In genomic region chr19:47949852-47950521, GRCh38 we compare ENCODE assay signal across 10 cellular contexts. TPM values are rescaled to one million over a fixed set of nuclear protein-coding genes. Genes with fewer than 3 reads are reported as not detected.
DNase-seq lines count a peak whose midpoint lies in the region; TF ChIP-seq lines count a peak whose summit lies in the region.
"Not testable (repeated sequence)": the region's sequence is repeated elsewhere in the genome, so short reads cannot be mapped to it uniquely, and the experiment has no call there.
"Had no signal": no experiment of that assay in that cellular context is flagged by ENCODE, and none has a peak within 500 bp of the region (broad histone marks: within the 10 kb centered on the region; RNA-seq: fewer than 3 reads in every experiment).

No MANE protein-coding gene starts in this region.

- not testable (repeated sequence) for H3K27ac ChIP-seq in AG04450 (ENCODE audit: low read depth, low read length); RWPE1

- H3K9me3 ChIP-seq in AG04450 (ENCODE audit: control insufficient read depth, insufficient read depth, low read length) = not testable (repeated sequence)

- H3K4me1 Mint-ChIP-seq in MCF 10A (ENCODE audit: insufficient read depth, unreplicated experiment); nephron progenitor cell: not testable (repeated sequence)

- H3K4me3 ChIP-seq in AG04450 (ENCODE audit: low read depth, low read length); GM12875 (ENCODE audit: low read depth, low read length): not testable (repeated sequence)

- intact Hi-C loops in MCF 10A (cut with micrococcal nuclease); cardiac septum (cut with DNase I): not testable (repeated sequence)

- H3K27ac Mint-ChIP-seq in MCF 10A (ENCODE audit: low read depth, unreplicated experiment); nephron progenitor cell: not testable (repeated sequence)

- not testable (repeated sequence) for H3K36me3 Mint-ChIP-seq in MCF 10A (ENCODE audit: insufficient read depth, unreplicated experiment); nephron progenitor cell (ENCODE audit: low read depth)

- CTCF ChIA-PET in AG04450 (lab: Charles Lee); RWPE1 (lab: Yijun Ruan, JAX); MCF 10A (lab: Yijun Ruan, JAX): not testable (repeated sequence)

- not testable (repeated sequence) for H3K27me3 Mint-ChIP-seq in MCF 10A (ENCODE audit: insufficient read depth, unreplicated experiment); nephron progenitor cell (ENCODE audit: low read depth, poor library complexity)

- H3K27me3 ChIP-seq in AG04450 (ENCODE audit: control insufficient read depth, insufficient read depth, low read length) = not testable (repeated sequence)

- not testable (repeated sequence) for H3K4me3 Mint-ChIP-seq in MCF 10A (ENCODE audit: unreplicated experiment); nephron progenitor cell

- not testable (repeated sequence) for H3K9me3 Mint-ChIP-seq in MCF 10A (ENCODE audit: unreplicated experiment); nephron progenitor cell

- POLR2A ChIA-PET in AG04450 (lab: Yijun Ruan, JAX); RWPE1 (lab: Yijun Ruan, JAX; ENCODE audit: low non-redundant PET); MCF 10A (lab: Yijun Ruan, JAX): not testable (repeated sequence)

- DNase-seq in AG04450 (ENCODE audit: low read depth, low spot score); RWPE1 (ENCODE audit: low spot score); MCF 10A (ENCODE audit: unreplicated experiment): not testable (repeated sequence)
- peak; percentile 27 for DNase-seq in activated T-cell treated with anti-CD3 and anti-CD28 coated beads for 48 hours (ENCODE audit: low read depth)
- peak; percentile 83 for DNase-seq in cardiac septum (ENCODE audit: low spot score)
- DNase-seq in nephron progenitor cell = peak; percentile 31
- peak; percentile 10 for DNase-seq in stimulated activated CD4-positive, alpha-beta T cell treated with anti-CD3 and anti-CD28 coated beads, Interleukin-4, amount 100 ng/mL, for 24 hours

- not testable (repeated sequence) for BruUV-seq in MCF 10A (replicated peaks; lab: Mats Ljungman, UMichigan)

- TF ChIP-seq CTCF in AG04450 (IDR thresholded peaks at IDR 0.05; ENCODE audit: low read depth, low read length) (0 out of 2 replicates have a peak, but pooled peaks have one; percentile 18), GM12875 (IDR thresholded peaks at IDR 0.05; ENCODE audit: borderline replicate concordance, insufficient read depth, low read depth, low read length) (peak; percentile 13; the same call in 1 of the 2 replicates), RWPE1 (conservative IDR thresholded peaks at IDR 0.05; ENCODE audit: low read depth) (peak; percentile 38), MCF 10A (IDR thresholded peaks at IDR 0.05; ENCODE audit: unreplicated experiment) (peak; percentile 62), nephron progenitor cell (IDR thresholded peaks at IDR 0.05) (peak; percentile 45)

RNA-seq across cellular contexts. Expression of gene BSPH1, which starts 42.0 kb away (rescaled TPM):
- polyA plus RNA-seq in AG04450 (2011; rRNA removed) = not detected in 2 replicates
- polyA minus RNA-seq in AG04450 (2011; rRNA and poly(A)+ RNA removed) = not detected in 2 replicates
- not detected in 2 replicates for total RNA-seq in MCF 10A (2022)
- not detected for total RNA-seq in cardiac septum
- total RNA-seq: GM12878; T-helper 1 cell treated with Interleukin-12 subunit alpha and Interleukin-12 subunit beta and Interleukin-4 antibody, amounts not matched to agents 30 ng/mL and 1 ng/mL, for 36 hours had no signal
- polyA plus RNA-seq: GM12878 had no signal

RNA-seq across cellular contexts. Expression of gene ELSPBP1, which starts 44.4 kb away (rescaled TPM):
- polyA plus RNA-seq in AG04450 (2011; rRNA removed) = not detected in 2 replicates
- polyA minus RNA-seq in AG04450 (2011; rRNA and poly(A)+ RNA removed) = not detected in 2 replicates
- not detected in 2 replicates for total RNA-seq in MCF 10A (2022)
- total RNA-seq in cardiac septum = not detected
- total RNA-seq: GM12878; T-helper 1 cell treated with Interleukin-12 subunit alpha and Interleukin-12 subunit beta and Interleukin-4 antibody, amounts not matched to agents 30 ng/mL and 1 ng/mL, for 36 hours had no signal
- polyA plus RNA-seq: GM12878 had no signal
